In the genomic region with DNA sequence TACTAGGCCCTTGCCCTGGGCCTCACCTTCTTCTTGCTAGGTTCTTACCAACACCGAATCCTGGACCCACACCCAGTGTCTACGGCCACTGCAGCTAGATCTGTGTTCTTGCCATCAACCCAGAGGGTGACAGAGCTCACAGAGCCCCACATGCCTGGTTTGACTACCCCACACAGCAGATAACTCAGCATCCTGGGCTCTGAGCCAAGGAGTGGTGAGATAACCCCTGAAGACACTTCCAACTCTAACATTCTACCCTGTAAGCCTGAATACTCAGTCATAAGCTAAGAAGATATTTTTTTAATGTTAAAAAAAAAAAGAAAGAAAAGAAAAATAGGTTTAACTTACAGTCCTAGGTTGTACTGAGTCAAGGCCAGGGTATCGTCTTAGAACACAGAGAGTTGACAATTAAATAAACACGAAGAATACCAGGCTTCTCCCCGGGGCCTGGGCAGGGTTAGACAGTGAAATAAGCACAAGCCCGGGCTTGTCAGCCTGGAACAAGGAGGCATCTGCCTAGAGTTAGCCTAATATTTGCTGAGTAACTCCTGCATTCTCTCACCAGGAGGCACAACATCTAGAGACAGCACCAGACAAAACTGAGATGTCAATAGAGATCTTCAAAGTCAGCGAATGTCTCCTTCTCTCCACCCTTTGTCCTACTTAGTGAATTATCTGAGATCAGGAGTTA, we compare ENCODE assay signal across 12 cellular contexts.
DNase-seq lines count a peak whose midpoint lies in the region; ATAC-seq and TF ChIP-seq lines count a peak whose summit lies in the region.
"Had no signal": no experiment of that assay in that cellular context is flagged by ENCODE, and none has a peak within 500 bp of the region (broad histone marks: within the 10 kb centered on the region; RNA-seq: fewer than 3 reads in every experiment).

No MANE protein-coding gene starts in this region.

- no peak overlapping the region for H3K27ac Mint-ChIP-seq in stimulated activated effector memory CD8-positive, alpha-beta T cell treated with anti-CD3 and anti-CD28 coated beads, Interleukin-12 subunit alpha, Interleukin-12 subunit beta, amount 100 ng/mL, for 72 hours
- H3K27ac Mint-ChIP-seq: dendritic cell treated with granulocyte-macrophage colony-stimulating factor and Interleukin-4, amounts not matched to agents 40 ng/mL and 50 ng/mL, for 4 days; IgD-negative memory B cell; memory B cell had no signal

- CTCF ChIA-PET in GM10248 (lab: Yijun Ruan, JAX) = no interaction called here

- no peaks in the 10 kb centered on the region for H3K36me3 Mint-ChIP-seq in stimulated activated effector memory CD8-positive, alpha-beta T cell treated with anti-CD3 and anti-CD28 coated beads, Interleukin-12 subunit alpha, Interleukin-12 subunit beta, amount 100 ng/mL, for 72 hours
- H3K36me3 Mint-ChIP-seq: IgD-negative memory B cell, memory B cell had no signal

- no peak for TF ChIP-seq CTCF in GM10248 (IDR thresholded peaks at IDR 0.05; ENCODE audit: control extremely low read depth, extremely low read depth, low read depth, missing control alignments)

- DNase-seq in SIG-M5 treated with dmso at 0.1 percent for 504 hours (lab: John Stamatoyannopoulos, UW; ENCODE audit: unreplicated experiment) (peak; percentile 37), SIG-M5 (lab: John Stamatoyannopoulos, UW) (no peak), NCI-H69 (lab: John Stamatoyannopoulos, UW) (peak; percentile 98), dedifferentiated amniotic fluid mesenchymal stem cell (ENCODE audit: extremely low spot score) (peak; percentile 41), GM10248 (ENCODE audit: extremely low spot score) (no peak), posterior vena cava (ENCODE audit: low spot score) (no peak)
- no peak for DNase-seq in stimulated activated effector memory CD8-positive, alpha-beta T cell treated with anti-CD3 and anti-CD28 coated beads, Interleukin-12 subunit alpha, Interleukin-12 subunit beta, amount 100 ng/mL, for 72 hours (ENCODE audit: low spot score in 2 of 2)
- DNase-seq: WERI-Rb-1 had no signal

- POLR2A ChIA-PET in GM10248 (lab: Yijun Ruan, JAX) = no interaction called here

- H3K4me1 Mint-ChIP-seq in stimulated activated effector memory CD8-positive, alpha-beta T cell treated with anti-CD3 and anti-CD28 coated beads, Interleukin-12 subunit alpha, Interleukin-12 subunit beta, amount 100 ng/mL, for 72 hours = no peaks in the 10 kb centered on the region
- H3K4me1 Mint-ChIP-seq: IgD-negative memory B cell, memory B cell had no signal

- no peaks in the 10 kb centered on the region for H3K9me3 Mint-ChIP-seq in stimulated activated effector memory CD8-positive, alpha-beta T cell treated with anti-CD3 and anti-CD28 coated beads, Interleukin-12 subunit alpha, Interleukin-12 subunit beta, amount 100 ng/mL, for 72 hours
- H3K9me3 Mint-ChIP-seq: IgD-negative memory B cell, memory B cell had no signal

- H3K4me3 Mint-ChIP-seq in stimulated activated effector memory CD8-positive, alpha-beta T cell treated with anti-CD3 and anti-CD28 coated beads, Interleukin-12 subunit alpha, Interleukin-12 subunit beta, amount 100 ng/mL, for 72 hours = no peak overlapping the region
- H3K4me3 Mint-ChIP-seq: dendritic cell treated with granulocyte-macrophage colony-stimulating factor and Interleukin-4, amounts not matched to agents 40 ng/mL and 50 ng/mL, for 4 days; IgD-negative memory B cell; memory B cell had no signal

- intact Hi-C loops in posterior vena cava (cut with DNase I) = no loop called here

- peak; percentile 43 for ATAC-seq in stimulated activated effector memory CD8-positive, alpha-beta T cell treated with anti-CD3 and anti-CD28 coated beads, Interleukin-12 subunit alpha, Interleukin-12 subunit beta, amount 100 ng/mL, for 72 hours
- ATAC-seq in HG02884 (IDR thresholded peaks at IDR 0.05; ENCODE audit: unreplicated experiment) = no peak

Comparison
In these comparisons a context has a peak if more than half of its experiments do, and no peak if none do; other contexts are left out.
1. DNase-seq: peak in SIG-M5 treated with dmso at 0.1 percent for 504 hours (single experiment), NCI-H69 (single experiment) and dedifferentiated amniotic fluid mesenchymal stem cell (single experiment); none in SIG-M5 (single experiment), stimulated activated effector memory CD8-positive, alpha-beta T cell treated with anti-CD3 and anti-CD28 coated beads, Interleukin-12 subunit alpha, Interleukin-12 subunit beta, amount 100 ng/mL, for 72 hours (0 of 2), GM10248 (single experiment) and posterior vena cava (single experiment).